In the genomic region with DNA sequence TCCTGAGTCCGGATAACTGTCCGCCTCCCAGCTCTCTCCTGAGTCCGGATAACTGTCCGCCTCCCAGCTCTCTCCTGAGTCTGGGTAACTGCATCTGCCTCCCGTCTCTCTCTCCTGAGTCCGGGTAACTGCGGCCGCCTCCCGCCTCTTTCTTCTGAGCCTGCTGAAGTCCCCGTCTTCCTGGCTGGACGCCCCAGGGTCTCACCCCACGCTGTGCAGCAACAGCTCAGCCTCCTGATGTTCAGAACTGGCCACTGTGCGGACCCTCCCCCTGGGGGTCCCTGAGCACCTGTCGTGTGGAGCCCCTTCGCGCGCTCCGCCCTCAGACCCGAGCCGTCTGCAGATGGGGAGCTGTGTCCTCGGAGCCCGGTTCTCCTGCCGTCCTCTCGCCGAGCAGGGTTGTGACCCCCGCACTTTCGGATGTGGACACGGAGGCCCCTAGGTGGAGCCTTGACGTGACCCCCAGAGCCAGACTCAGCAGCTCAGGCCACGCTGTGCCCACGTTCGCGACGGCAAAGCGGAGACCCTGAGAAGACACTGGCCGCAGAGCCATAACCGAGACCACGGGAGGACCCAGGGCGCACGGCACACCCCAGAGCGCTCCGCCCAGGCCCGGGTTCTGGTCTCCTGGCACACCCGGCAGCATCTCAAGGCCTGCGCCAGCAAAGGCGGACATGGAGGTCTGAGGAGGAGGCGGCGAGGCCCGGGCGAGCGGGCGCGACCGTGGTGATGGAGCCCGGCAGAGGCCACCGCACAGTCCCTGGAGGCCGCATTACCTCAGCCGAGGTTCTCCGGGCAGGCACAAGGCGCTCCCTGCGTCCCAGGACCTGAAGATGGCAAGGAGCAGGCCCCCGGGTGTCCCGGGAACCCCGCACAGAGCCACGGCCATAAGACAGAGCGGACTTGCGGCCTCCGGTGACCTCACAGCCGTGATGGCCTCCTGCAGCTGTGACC, we compare ENCODE assay signal across 28 cellular contexts.
"Had no signal": no experiment of that assay in that cellular context is flagged by ENCODE, and none has a peak within 500 bp of the region (broad histone marks: within the 10 kb centered on the region; RNA-seq: fewer than 3 reads in every experiment).

No MANE protein-coding gene starts in this region.

- H3K27me3 ChIP-seq: body of pancreas, gastrocnemius medialis, hepatocyte, neutrophil, testis, transverse colon, uterus had no signal

- DNase-seq: activated CD4-positive, alpha-beta T cell treated with anti-CD3 and anti-CD28 coated beads for 48 hours; activated CD4-positive, alpha-beta T cell treated with anti-CD3 and anti-CD28 coated beads, Interleukin-2, amount 50 U/mL, for 48 hours; activated CD8-positive, alpha-beta memory T cell treated with anti-CD3 and anti-CD28 coated beads for 24 hours; activated effector memory CD4-positive, alpha-beta T cell treated with Interleukin-2 at 50 U/mL for 16 hours; activated naive CD4-positive, alpha-beta T cell treated with Interleukin-2 at 50 U/mL for 16 hours; aorta; body of pancreas; cerebellar nuclear complex; effector memory CD8-positive, alpha-beta T cell; erythroblast; gastrocnemius medialis; lower lobe of right lung; mesendoderm; stimulated activated CD4-positive, alpha-beta T cell treated with anti-CD3 and anti-CD28 coated beads, Interleukin-15, amount 100 ng/mL, for 24 hours; stimulated activated CD4-positive, alpha-beta T cell treated with anti-CD3 and anti-CD28 coated beads, Interleukin-2, amount 100 ng/mL, for 24 hours; stimulated activated naive CD4-positive, alpha-beta T cell; testis; transverse colon; uterus had no signal

- H2AFZ ChIP-seq: hepatocyte had no signal

- H3K27ac Mint-ChIP-seq: activated naive CD8-positive, alpha-beta T cell; natural killer cell treated with Interleukin-12 subunit alpha and Interleukin-12 subunit beta and Interleukin-15 and Interleukin-18, amount 100 ng/mL, for 72 hours had no signal

- H3K9me3 ChIP-seq: body of pancreas, gastrocnemius medialis, lower lobe of right lung, neutrophil, psoas muscle, testis, transverse colon, uterus had no signal

- H3K27me3 Mint-ChIP-seq: activated naive CD8-positive, alpha-beta T cell; effector memory CD8-positive, alpha-beta T cell; natural killer cell treated with Interleukin-12 subunit alpha and Interleukin-12 subunit beta and Interleukin-15 and Interleukin-18, amount 100 ng/mL, for 72 hours had no signal

- H3K4me2 ChIP-seq: hepatocyte had no signal

- H3K4me3 Mint-ChIP-seq: activated naive CD8-positive, alpha-beta T cell; effector memory CD8-positive, alpha-beta T cell; natural killer cell treated with Interleukin-12 subunit alpha and Interleukin-12 subunit beta and Interleukin-15 and Interleukin-18, amount 100 ng/mL, for 72 hours had no signal

- H3K36me3 Mint-ChIP-seq: activated naive CD8-positive, alpha-beta T cell; natural killer cell treated with Interleukin-12 subunit alpha and Interleukin-12 subunit beta and Interleukin-15 and Interleukin-18, amount 100 ng/mL, for 72 hours had no signal

- H3K4me3 ChIP-seq: body of pancreas, coronary artery, gastrocnemius medialis, hepatocyte, lower lobe of right lung, psoas muscle, testis, transverse colon, uterus had no signal

- H3K27ac ChIP-seq: body of pancreas, coronary artery, gastrocnemius medialis, hepatocyte, lower lobe of right lung, neutrophil, psoas muscle, testis, transverse colon, uterus, VCaP had no signal

- ATAC-seq: activated CD4-positive, CD25-positive, alpha-beta regulatory T cell treated with anti-CD3 and anti-CD28 coated beads, Interleukin-2, amount 50 U/mL, for 24 hours; body of pancreas; effector memory CD8-positive, alpha-beta T cell; gastrocnemius medialis; left lobe of liver; lower lobe of right lung; natural killer cell treated with Interleukin-12 subunit alpha and Interleukin-12 subunit beta and Interleukin-15 and Interleukin-18, amount 100 ng/mL, for 72 hours; psoas muscle had no signal

- H3K36me3 ChIP-seq: gastrocnemius medialis, uterus had no signal

- H3K9me3 Mint-ChIP-seq: effector memory CD8-positive, alpha-beta T cell; natural killer cell treated with Interleukin-12 subunit alpha and Interleukin-12 subunit beta and Interleukin-15 and Interleukin-18, amount 100 ng/mL, for 72 hours had no signal
